8 cellular contexts compared by ENCODE assay signal in genomic region chr3:159762981-159763465, GRCh38.
DNase-seq lines count a peak whose midpoint lies in the region; ATAC-seq and TF ChIP-seq lines count a peak whose summit lies in the region.

No MANE protein-coding gene starts in this region.

- H3K27me3 ChIP-seq in A673 (replicated peaks; ENCODE audit: insufficient read depth, low read depth, low read length, poor library complexity) (peaks cover 10% of the 10 kb centered on the region), GM06990 (replicated peaks; ENCODE audit: control insufficient read depth, insufficient read depth, low read length) (peaks cover 7% of the 10 kb centered on the region), osteoblast (ENCODE audit: insufficient read depth, low read length) (no peaks in the 10 kb centered on the region)

- no peak for TF ChIP-seq CTCF in A673 (conservative IDR thresholded peaks at IDR 0.05; ENCODE audit: low read depth, low read length)
- TF ChIP-seq CTCF in GM06990 (IDR thresholded peaks at IDR 0.05; ENCODE audit: insufficient read depth, low read length, poor library complexity, severe bottlenecking) = no peak
- no peak for TF ChIP-seq CTCF in osteoblast (IDR thresholded peaks at IDR 0.05; ENCODE audit: extremely low read depth, low read depth, low read length)

- no peaks in the 10 kb centered on the region for H3K36me3 Mint-ChIP-seq in activated naive CD8-positive, alpha-beta T cell treated with anti-CD3 and anti-CD28 coated beads, Interleukin-2, amount 10 ng/mL, durations not matched to agents 7 days and 5 days

- no TSS peak for BruUV-seq in A673 (replicated peaks; lab: Mats Ljungman, UMichigan)

- intact Hi-C loops in A673 (cut with micrococcal nuclease; ENCODE audit: unreplicated experiment) = no loop called here
- intact Hi-C loops in Right ventricle myocardium inferior (cut with DNase I) = loop anchor here (5.0 kb wide), 3 partner anchors 89 to 146 kb away; no protein-coding TSS in a partner anchor

- H3K36me3 ChIP-seq in A673 (ENCODE audit: insufficient read depth, low read length, poor library complexity, severe bottlenecking) = no peaks in the 10 kb centered on the region
- H3K36me3 ChIP-seq in GM06990 (ENCODE audit: control insufficient read depth, insufficient read depth, low read length) = no peaks in the 10 kb centered on the region
- H3K36me3 ChIP-seq in osteoblast (ENCODE audit: insufficient read depth, low read length) = no peaks in the 10 kb centered on the region

- peak overlapping the region; percentile 78 for H3K27ac Mint-ChIP-seq in activated naive CD8-positive, alpha-beta T cell treated with anti-CD3 and anti-CD28 coated beads, Interleukin-2, amount 10 ng/mL, durations not matched to agents 7 days and 5 days

- peak; percentile 21 for DNase-seq in A673 (ENCODE audit: low spot score)
- DNase-seq in GM06990 (ENCODE audit: extremely low read depth, insufficient read length) = peak; percentile 23
- DNase-seq in NCI-H2196 (lab: John Stamatoyannopoulos, UW; ENCODE audit: unreplicated experiment) = peak; percentile 73
- DNase-seq in activated naive CD8-positive, alpha-beta T cell treated with anti-CD3 and anti-CD28 coated beads, Interleukin-2, amount 10 ng/mL, durations not matched to agents 7 days and 5 days = peak; percentile 55
- DNase-seq in Right ventricle myocardium inferior (ENCODE audit: missing footprints) = peak; percentile 83
- peak; percentile 93 for DNase-seq in osteoblast (ENCODE audit: insufficient read length, low spot score, missing footprints)
- DNase-seq in NCI-H187 (lab: John Stamatoyannopoulos, UW) = no peak

- peaks cover 64% of the 10 kb centered on the region for H3K27me3 Mint-ChIP-seq in activated naive CD8-positive, alpha-beta T cell treated with anti-CD3 and anti-CD28 coated beads, Interleukin-2, amount 10 ng/mL, durations not matched to agents 7 days and 5 days

- H3K4me2 ChIP-seq in osteoblast (ENCODE audit: insufficient read depth, low read length) = peak overlapping the region; percentile 85

- peak overlapping the region; percentile 86 for H3K4me3 Mint-ChIP-seq in activated naive CD8-positive, alpha-beta T cell treated with anti-CD3 and anti-CD28 coated beads, Interleukin-2, amount 10 ng/mL, durations not matched to agents 7 days and 5 days

- CTCF ChIA-PET in A673 (lab: Charles Lee) = no interaction called here

- H3K4me3 ChIP-seq in A673 (ENCODE audit: low read depth, low read length, poor library complexity, severe bottlenecking) = peak overlapping the region; percentile 64
- H3K4me3 ChIP-seq in GM06990 (replicated peaks; ENCODE audit: low read depth, low read length) = peak overlapping the region; percentile 67
- H3K4me3 ChIP-seq in osteoblast (ENCODE audit: insufficient read depth, low read length) = peak overlapping the region; percentile 92

- POLR2A ChIA-PET in A673 (lab: Charles Lee; ENCODE audit: low non-redundant PET) = no interaction called here
- POLR2A ChIA-PET in activated naive CD8-positive, alpha-beta T cell treated with anti-CD3 and anti-CD28 coated beads, Interleukin-2, amount 10 ng/mL, durations not matched to agents 7 days and 5 days (lab: Charles Lee) = no interaction called here

- no peak overlapping the region for H3K27ac ChIP-seq in A673 (ENCODE audit: low read depth, low read length, poor library complexity, severe bottlenecking)
- peak overlapping the region; percentile 93 for H3K27ac ChIP-seq in osteoblast (ENCODE audit: low read depth, low read length)

- H3K79me2 ChIP-seq in osteoblast (ENCODE audit: insufficient read depth, low read length) = peaks cover 24% of the 10 kb centered on the region

- H3K4me1 Mint-ChIP-seq in activated naive CD8-positive, alpha-beta T cell treated with anti-CD3 and anti-CD28 coated beads, Interleukin-2, amount 10 ng/mL, durations not matched to agents 7 days and 5 days = peaks cover 12% of the 10 kb centered on the region

- H2AFZ ChIP-seq in osteoblast (ENCODE audit: low read length) = peak overlapping the region; percentile 73

- no peaks in the 10 kb centered on the region for H3K9me3 Mint-ChIP-seq in activated naive CD8-positive, alpha-beta T cell treated with anti-CD3 and anti-CD28 coated beads, Interleukin-2, amount 10 ng/mL, durations not matched to agents 7 days and 5 days

- H3K4me1 ChIP-seq in A673 (ENCODE audit: insufficient read depth, low read length, poor library complexity, severe bottlenecking) (peaks cover 11% of the 10 kb centered on the region), osteoblast (ENCODE audit: insufficient read depth, low read length) (peaks cover 34% of the 10 kb centered on the region)

- peaks cover 5% of the 10 kb centered on the region for H4K20me1 ChIP-seq in osteoblast (ENCODE audit: insufficient read depth, low read length)

- H3K9me3 ChIP-seq in A673 (ENCODE audit: low read depth, low read length, poor library complexity, severe bottlenecking) (no peaks in the 10 kb centered on the region), osteoblast (ENCODE audit: low read depth, low read length) (no peaks in the 10 kb centered on the region)

- ATAC-seq in HG02678 (IDR thresholded peaks at IDR 0.05; ENCODE audit: unreplicated experiment) = peak; percentile 40
- peak; percentile 70 for ATAC-seq in activated naive CD8-positive, alpha-beta T cell treated with anti-CD3 and anti-CD28 coated beads, Interleukin-2, amount 10 ng/mL, durations not matched to agents 7 days and 5 days (ENCODE audit: low read depth)
- ATAC-seq in Right ventricle myocardium inferior = peak; percentile 42

Comparison
In these comparisons a context has a peak if more than half of its experiments do, and no peak if none do; other contexts are left out.
1. DNase-seq: peak in A673 (single experiment), GM06990 (single experiment), NCI-H2196 (single experiment), activated naive CD8-positive, alpha-beta T cell treated with anti-CD3 and anti-CD28 coated beads, Interleukin-2, amount 10 ng/mL, durations not matched to agents 7 days and 5 days (single experiment), Right ventricle myocardium inferior (single experiment) and osteoblast (single experiment); none in NCI-H187 (0 of 2).
2. Peak in every context shown above with its lines, with median percentiles within 50 percentile points of each other: H3K4me3 ChIP-seq and ATAC-seq.